In the genomic region with DNA sequence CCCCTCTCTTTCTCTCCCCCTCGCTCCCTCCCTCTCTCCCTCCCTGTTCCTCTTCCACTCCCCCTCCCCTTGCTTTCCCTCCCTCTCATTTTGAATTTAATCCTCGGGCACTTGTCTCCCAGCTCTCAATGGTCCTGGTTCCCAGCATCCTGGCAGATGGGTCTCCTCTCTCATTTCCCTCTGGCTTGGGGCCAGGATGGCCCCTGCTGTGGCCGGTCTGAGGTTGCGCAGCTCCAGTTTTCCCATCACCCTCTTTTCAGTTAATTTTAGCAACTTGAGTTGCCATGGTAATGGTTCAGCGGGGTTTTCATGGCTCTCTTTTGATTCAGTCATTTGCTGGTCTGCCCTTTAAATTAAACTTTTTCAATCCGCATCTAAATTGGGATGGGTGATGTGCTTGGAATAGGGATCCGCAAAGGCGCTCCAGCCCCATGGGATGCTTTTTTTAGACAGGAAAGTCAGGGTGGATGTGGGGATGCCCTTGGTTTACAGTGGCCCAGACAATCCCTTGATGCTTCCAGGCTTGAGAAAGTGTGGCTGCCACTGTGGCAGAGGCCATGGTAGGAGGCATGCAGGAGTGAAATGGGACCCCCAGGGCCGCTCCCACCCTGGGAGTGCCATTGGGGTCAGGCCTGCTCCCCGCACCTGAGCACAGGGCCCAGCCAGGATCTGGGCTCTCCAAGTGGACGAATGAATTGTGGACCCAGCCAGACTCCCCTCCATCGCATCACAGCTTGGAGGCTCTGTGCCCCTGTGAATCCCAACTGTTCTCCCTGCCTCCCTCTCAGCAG, we compare ENCODE assay signal across 17 cellular contexts.
DNase-seq lines count a peak whose midpoint lies in the region; ATAC-seq lines count a peak whose summit lies in the region.
"Had no signal": no experiment of that assay in that cellular context is flagged by ENCODE, and none has a peak within 500 bp of the region (broad histone marks: within the 10 kb centered on the region; RNA-seq: fewer than 3 reads in every experiment).

No MANE protein-coding gene starts in this region.

- peak; percentile 61 for DNase-seq in Ammon's horn (ENCODE audit: low spot score)
- DNase-seq in NCI-H146 treated with DMSO at 0.1 percent for 48 hours (lab: John Stamatoyannopoulos, UW; ENCODE audit: unreplicated experiment) = peak; percentile 47
- peak; percentile 16 for DNase-seq in brain pericyte (ENCODE audit: low read depth, low spot score)
- peak; percentile 53 for DNase-seq in mesenteric fat pad (ENCODE audit: low spot score)
- DNase-seq in glomerular visceral epithelial cell (ENCODE audit: extremely low spot score) = no peak
- no peak for DNase-seq in HPDE6-E6E7 (ENCODE audit: extremely low spot score)
- DNase-seq in epidermal melanocyte (ENCODE audit: insufficient read length, low spot score) = no peak
- DNase-seq: activated CD4-positive, alpha-beta T cell treated with anti-CD3 and anti-CD28 coated beads for 36 hours; activated naive CD8-positive, alpha-beta T cell treated with anti-CD3 and anti-CD28 coated beads, Interleukin-2, amount 10 ng/mL, durations not matched to agents 7 days and 5 days; cortex of kidney; mammary epithelial cell; NCI-H526 treated with DMSO at 0.1 percent for 48 hours; ovary; spleen; T-helper 2 cell; testis had no signal

- ATAC-seq in GM19455 (IDR thresholded peaks at IDR 0.05; ENCODE audit: unreplicated experiment) = no peak
- ATAC-seq: activated CD4-positive, alpha-beta T cell treated with anti-CD3 and anti-CD28 coated beads for 36 hours had no signal

Comparison
In these comparisons a context has a peak if more than half of its experiments do, and no peak if none do; other contexts are left out.
1. DNase-seq: peak in Ammon's horn (single experiment), NCI-H146 treated with DMSO at 0.1 percent for 48 hours (single experiment), brain pericyte (single experiment) and mesenteric fat pad (single experiment); none in glomerular visceral epithelial cell (single experiment), HPDE6-E6E7 (single experiment) and epidermal melanocyte (single experiment).